ENCODE assay signal across 24 cellular contexts in the genomic region with DNA sequence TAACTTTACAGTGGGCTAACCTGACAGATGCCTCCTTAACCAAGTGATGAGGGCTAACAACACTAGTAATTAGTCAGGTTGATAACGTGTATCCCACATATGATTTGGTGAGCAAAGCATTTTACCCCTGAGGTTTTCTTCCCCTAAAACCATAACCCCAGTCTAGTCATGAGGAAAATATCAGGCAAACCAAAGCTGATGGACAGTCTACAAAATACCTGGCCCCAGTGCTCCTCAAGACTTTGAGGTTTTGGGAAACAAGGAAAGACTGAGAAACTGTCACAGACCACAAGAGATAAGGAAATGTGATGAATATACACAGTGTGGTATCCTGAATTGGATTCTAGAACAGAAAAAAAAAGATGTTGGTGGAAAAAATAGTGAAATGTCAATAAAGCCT.
"Had no signal": no experiment of that assay in that cellular context is flagged by ENCODE, and none has a peak within 500 bp of the region (broad histone marks: within the 10 kb centered on the region; RNA-seq: fewer than 3 reads in every experiment).

No MANE protein-coding gene starts in this region.

- H3K9me3 Mint-ChIP-seq: mesothelial cell of epicardium; naive B cell; nephron; neural crest cell; stimulated activated naive B cell treated with anti-CD40 and anti-IgM and Interleukin-4, amounts not matched to agents 10 μg/mL and 1 μg/mL and 100 μg/mL, for 72 hours had no signal

- ATAC-seq: pancreas; right lobe of liver; stimulated activated naive B cell treated with anti-CD40 and anti-IgM and Interleukin-4, amounts not matched to agents 10 μg/mL and 1 μg/mL and 100 μg/mL, for 72 hours; stimulated activated naive CD8-positive, alpha-beta T cell treated with anti-CD3 and anti-CD28 coated beads, Interleukin-15, Interleukin-2, amounts not matched to agents 100 U/mL and 50 U/mL, for 24 hours had no signal

- FAIRE-seq: pancreas had no signal

- H3K36me3 Mint-ChIP-seq: naive B cell had no signal

- DNase-seq: islet precursor cell; left ventricle myocardium inferior; mesendoderm; naive B cell; nucleus accumbens; pancreas; right lobe of liver; stimulated activated CD4-positive, alpha-beta T cell treated with anti-CD3 and anti-CD28 coated beads, Interleukin-12 subunit alpha, Interleukin-12 subunit beta, amount 100 ng/mL, for 4 hours; stimulated activated CD4-positive, alpha-beta T cell treated with anti-CD3 and anti-CD28 coated beads, Interleukin-15, amount 100 ng/mL, for 24 hours; stimulated activated CD4-positive, alpha-beta T cell treated with anti-CD3 and anti-CD28 coated beads, Interleukin-2, amount 100 ng/mL, for 24 hours; stimulated activated CD4-positive, alpha-beta T cell treated with anti-CD3 and anti-CD28 coated beads, Interleukin-4, amount 100 ng/mL, for 1 hour; stimulated activated naive B cell treated with anti-CD40 and anti-IgM and Interleukin-4, amounts not matched to agents 10 μg/mL and 1 μg/mL and 100 μg/mL, for 72 hours; stimulated activated naive CD8-positive, alpha-beta T cell treated with anti-CD3 and anti-CD28 coated beads, Interleukin-15, Interleukin-2, amounts not matched to agents 100 U/mL and 50 U/mL, for 24 hours; stomach; testis; thyroid gland; transverse colon; upper lobe of left lung had no signal

- H3K4me3 Mint-ChIP-seq: mesothelial cell of epicardium; naive B cell; nephron; neural crest cell; stimulated activated naive B cell treated with anti-CD40 and anti-IgM and Interleukin-4, amounts not matched to agents 10 μg/mL and 1 μg/mL and 100 μg/mL, for 72 hours had no signal

- H3K27ac Mint-ChIP-seq: mesothelial cell of epicardium; nephron; stimulated activated naive B cell treated with anti-CD40 and anti-IgM and Interleukin-4, amounts not matched to agents 10 μg/mL and 1 μg/mL and 100 μg/mL, for 72 hours had no signal

- H3K4me3 ChIP-seq: left ventricle myocardium inferior, lung, pancreas, right atrium auricular region, right lobe of liver, stomach, testis, thyroid gland, transverse colon, upper lobe of left lung, vagina had no signal

- H3K36me3 ChIP-seq: pancreas, right atrium auricular region, right lobe of liver, stomach, thyroid gland, transverse colon, vagina had no signal

- H3K4me1 ChIP-seq: pancreas, testis had no signal

- H3K27me3 Mint-ChIP-seq: naive B cell; stimulated activated naive B cell treated with anti-CD40 and anti-IgM and Interleukin-4, amounts not matched to agents 10 μg/mL and 1 μg/mL and 100 μg/mL, for 72 hours had no signal

- H3K4me1 Mint-ChIP-seq: neural crest cell had no signal

- H3K27ac ChIP-seq: pancreas, right atrium auricular region, right lobe of liver, stomach, testis, thyroid gland, transverse colon, upper lobe of left lung, vagina had no signal

- H3K27me3 ChIP-seq: pancreas, right atrium auricular region, right lobe of liver, stomach, testis, thyroid gland, transverse colon, upper lobe of left lung, vagina had no signal

- H3K9me3 ChIP-seq: left ventricle myocardium inferior, pancreas, right atrium auricular region, right lobe of liver, stomach, testis, thyroid gland, transverse colon, upper lobe of left lung, vagina had no signal
